ENCODE assay signal across 1 cellular context in the genomic region with DNA sequence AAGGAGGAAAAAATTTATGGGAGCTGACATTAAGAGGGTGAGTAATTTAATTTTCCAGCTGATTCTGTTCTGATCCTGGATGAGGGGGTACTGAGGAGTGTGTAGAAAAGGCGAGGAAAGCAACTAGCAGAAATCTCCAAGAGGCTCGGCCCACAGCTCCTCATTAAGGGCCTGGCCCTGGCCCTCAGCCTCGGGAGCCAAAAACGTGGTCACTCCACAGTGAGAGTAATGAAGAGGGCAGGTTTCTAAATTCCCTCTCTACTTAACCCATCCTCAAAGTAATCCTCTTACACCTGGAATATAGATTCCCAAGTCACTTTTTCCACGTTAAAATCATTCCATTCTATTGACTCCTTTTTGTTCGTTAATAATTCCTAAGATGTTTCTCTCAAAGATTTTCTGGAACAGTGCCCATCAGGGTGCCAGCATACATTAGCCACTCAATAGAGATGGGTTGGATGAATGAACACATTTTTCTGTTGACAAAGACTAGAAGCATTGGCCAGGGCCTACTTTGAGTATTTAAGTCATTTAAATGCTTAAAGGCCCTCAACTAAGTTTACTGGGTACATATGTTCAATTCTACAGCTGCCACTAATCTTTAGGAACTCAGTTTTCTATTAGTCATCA.
TF ChIP-seq lines count a peak whose summit lies in the region.

No MANE protein-coding gene starts in this region.

TF ChIP-seq in H1, 55 proteins besides CTCF, POLR2A, EP300 and RAD21 (continued from another document):
- TF ChIP-seq CTBP2 (IDR thresholded peaks at IDR 0.05; ENCODE audit: borderline replicate concordance, insufficient read depth, insufficient read length, low read length) (no peak), BCL11A (IDR thresholded peaks at IDR 0.05; ENCODE audit: low read depth in 2 of 2, low read length in 2 of 2) (no peak), CBX5 (IDR thresholded peaks at IDR 0.05; ENCODE audit: low read depth, low read length) (no peak), TCF12 (IDR thresholded peaks at IDR 0.05; ENCODE audit: low read depth, low read length) (no peak), RBBP5 (IDR thresholded peaks at IDR 0.05; ENCODE audit: borderline replicate concordance, low read depth, low read length) (no peak), RXRA (IDR thresholded peaks at IDR 0.05; ENCODE audit: insufficient read depth, low read depth, low read length) (no peak), SP1 (IDR thresholded peaks at IDR 0.05; ENCODE audit: low read depth, low read length) (no peak), MAFK (IDR thresholded peaks at IDR 0.05; ENCODE audit: low read depth, low read length) (no peak), HDAC6 (IDR thresholded peaks at IDR 0.05; ENCODE audit: low read depth, low read length) (no peak), KDM1A (IDR thresholded peaks at IDR 0.05; ENCODE audit: borderline replicate concordance, low read length) (no peak), TBP (IDR thresholded peaks at IDR 0.05; ENCODE audit: low read depth, low read length) (no peak), SAP30 (IDR thresholded peaks at IDR 0.05; ENCODE audit: insufficient read depth, insufficient replicate concordance, low read length) (no peak), YY1 (IDR thresholded peaks at IDR 0.05; ENCODE audit: low read depth, low read length) (no peak), GABPA (IDR thresholded peaks at IDR 0.05; ENCODE audit: borderline replicate concordance, insufficient read depth, low read length) (no peak)
- TF ChIP-seq, protein P1, sequence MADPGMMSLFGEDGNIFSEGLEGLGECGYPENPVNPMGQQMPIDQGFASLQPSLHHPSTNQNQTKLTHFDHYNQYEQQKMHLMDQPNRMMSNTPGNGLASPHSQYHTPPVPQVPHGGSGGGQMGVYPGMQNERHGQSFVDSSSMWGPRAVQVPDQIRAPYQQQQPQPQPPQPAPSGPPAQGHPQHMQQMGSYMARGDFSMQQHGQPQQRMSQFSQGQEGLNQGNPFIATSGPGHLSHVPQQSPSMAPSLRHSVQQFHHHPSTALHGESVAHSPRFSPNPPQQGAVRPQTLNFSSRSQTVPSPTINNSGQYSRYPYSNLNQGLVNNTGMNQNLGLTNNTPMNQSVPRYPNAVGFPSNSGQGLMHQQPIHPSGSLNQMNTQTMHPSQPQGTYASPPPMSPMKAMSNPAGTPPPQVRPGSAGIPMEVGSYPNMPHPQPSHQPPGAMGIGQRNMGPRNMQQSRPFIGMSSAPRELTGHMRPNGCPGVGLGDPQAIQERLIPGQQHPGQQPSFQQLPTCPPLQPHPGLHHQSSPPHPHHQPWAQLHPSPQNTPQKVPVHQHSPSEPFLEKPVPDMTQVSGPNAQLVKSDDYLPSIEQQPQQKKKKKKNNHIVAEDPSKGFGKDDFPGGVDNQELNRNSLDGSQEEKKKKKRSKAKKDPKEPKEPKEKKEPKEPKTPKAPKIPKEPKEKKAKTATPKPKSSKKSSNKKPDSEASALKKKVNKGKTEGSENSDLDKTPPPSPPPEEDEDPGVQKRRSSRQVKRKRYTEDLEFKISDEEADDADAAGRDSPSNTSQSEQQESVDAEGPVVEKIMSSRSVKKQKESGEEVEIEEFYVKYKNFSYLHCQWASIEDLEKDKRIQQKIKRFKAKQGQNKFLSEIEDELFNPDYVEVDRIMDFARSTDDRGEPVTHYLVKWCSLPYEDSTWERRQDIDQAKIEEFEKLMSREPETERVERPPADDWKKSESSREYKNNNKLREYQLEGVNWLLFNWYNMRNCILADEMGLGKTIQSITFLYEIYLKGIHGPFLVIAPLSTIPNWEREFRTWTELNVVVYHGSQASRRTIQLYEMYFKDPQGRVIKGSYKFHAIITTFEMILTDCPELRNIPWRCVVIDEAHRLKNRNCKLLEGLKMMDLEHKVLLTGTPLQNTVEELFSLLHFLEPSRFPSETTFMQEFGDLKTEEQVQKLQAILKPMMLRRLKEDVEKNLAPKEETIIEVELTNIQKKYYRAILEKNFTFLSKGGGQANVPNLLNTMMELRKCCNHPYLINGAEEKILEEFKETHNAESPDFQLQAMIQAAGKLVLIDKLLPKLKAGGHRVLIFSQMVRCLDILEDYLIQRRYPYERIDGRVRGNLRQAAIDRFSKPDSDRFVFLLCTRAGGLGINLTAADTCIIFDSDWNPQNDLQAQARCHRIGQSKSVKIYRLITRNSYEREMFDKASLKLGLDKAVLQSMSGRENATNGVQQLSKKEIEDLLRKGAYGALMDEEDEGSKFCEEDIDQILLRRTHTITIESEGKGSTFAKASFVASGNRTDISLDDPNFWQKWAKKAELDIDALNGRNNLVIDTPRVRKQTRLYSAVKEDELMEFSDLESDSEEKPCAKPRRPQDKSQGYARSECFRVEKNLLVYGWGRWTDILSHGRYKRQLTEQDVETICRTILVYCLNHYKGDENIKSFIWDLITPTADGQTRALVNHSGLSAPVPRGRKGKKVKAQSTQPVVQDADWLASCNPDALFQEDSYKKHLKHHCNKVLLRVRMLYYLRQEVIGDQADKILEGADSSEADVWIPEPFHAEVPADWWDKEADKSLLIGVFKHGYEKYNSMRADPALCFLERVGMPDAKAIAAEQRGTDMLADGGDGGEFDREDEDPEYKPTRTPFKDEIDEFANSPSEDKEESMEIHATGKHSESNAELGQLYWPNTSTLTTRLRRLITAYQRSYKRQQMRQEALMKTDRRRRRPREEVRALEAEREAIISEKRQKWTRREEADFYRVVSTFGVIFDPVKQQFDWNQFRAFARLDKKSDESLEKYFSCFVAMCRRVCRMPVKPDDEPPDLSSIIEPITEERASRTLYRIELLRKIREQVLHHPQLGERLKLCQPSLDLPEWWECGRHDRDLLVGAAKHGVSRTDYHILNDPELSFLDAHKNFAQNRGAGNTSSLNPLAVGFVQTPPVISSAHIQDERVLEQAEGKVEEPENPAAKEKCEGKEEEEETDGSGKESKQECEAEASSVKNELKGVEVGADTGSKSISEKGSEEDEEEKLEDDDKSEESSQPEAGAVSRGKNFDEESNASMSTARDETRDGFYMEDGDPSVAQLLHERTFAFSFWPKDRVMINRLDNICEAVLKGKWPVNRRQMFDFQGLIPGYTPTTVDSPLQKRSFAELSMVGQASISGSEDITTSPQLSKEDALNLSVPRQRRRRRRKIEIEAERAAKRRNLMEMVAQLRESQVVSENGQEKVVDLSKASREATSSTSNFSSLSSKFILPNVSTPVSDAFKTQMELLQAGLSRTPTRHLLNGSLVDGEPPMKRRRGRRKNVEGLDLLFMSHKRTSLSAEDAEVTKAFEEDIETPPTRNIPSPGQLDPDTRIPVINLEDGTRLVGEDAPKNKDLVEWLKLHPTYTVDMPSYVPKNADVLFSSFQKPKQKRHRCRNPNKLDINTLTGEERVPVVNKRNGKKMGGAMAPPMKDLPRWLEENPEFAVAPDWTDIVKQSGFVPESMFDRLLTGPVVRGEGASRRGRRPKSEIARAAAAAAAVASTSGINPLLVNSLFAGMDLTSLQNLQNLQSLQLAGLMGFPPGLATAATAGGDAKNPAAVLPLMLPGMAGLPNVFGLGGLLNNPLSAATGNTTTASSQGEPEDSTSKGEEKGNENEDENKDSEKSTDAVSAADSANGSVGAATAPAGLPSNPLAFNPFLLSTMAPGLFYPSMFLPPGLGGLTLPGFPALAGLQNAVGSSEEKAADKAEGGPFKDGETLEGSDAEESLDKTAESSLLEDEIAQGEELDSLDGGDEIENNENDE (IDR thresholded peaks at IDR 0.05; ENCODE audit: insufficient replicate concordance, low read length): no peak
